Comparison of ENCODE assay signal across 16 cellular contexts in genomic region chr1:25095635-25096200, GRCh38.
A peak's percentile ranks its signal among the peaks of the same experiment; 100 is the strongest.
DNase-seq lines count a peak whose midpoint lies in the region; ATAC-seq and TF ChIP-seq lines count a peak whose summit lies in the region.
"Had no signal": no experiment of that assay in that cellular context is flagged by ENCODE, and none has a peak within 500 bp of the region (broad histone marks: within the 10 kb centered on the region; RNA-seq: fewer than 3 reads in every experiment).

No MANE protein-coding gene starts in this region.

- peaks cover 2 to 3% of the 10 kb centered on the region in 2 donors for H3K36me3 Mint-ChIP-seq in activated T-cell treated with anti-CD3 and anti-CD28 coated beads, Interleukin-2, amount 50 U/mL, for 72 hours (ENCODE audit: insufficient read depth in 2 of 2)
- peaks cover 22% of the 10 kb centered on the region for H3K36me3 Mint-ChIP-seq in activated CD8-positive, alpha-beta T cell treated with anti-CD3 and anti-CD28 coated beads, Interleukin-2, amount 10 ng/mL, durations not matched to agents 7 days and 5 days (ENCODE audit: low read depth)
- peaks cover 17% of the 10 kb centered on the region for H3K36me3 Mint-ChIP-seq in stimulated activated effector memory CD8-positive, alpha-beta T cell treated with anti-CD3 and anti-CD28 coated beads, Interleukin-12 subunit alpha, Interleukin-12 subunit beta, amount 100 ng/mL, for 72 hours
- H3K36me3 Mint-ChIP-seq in Calu3 (ENCODE audit: insufficient read depth, unreplicated experiment), result no peaks in the 10 kb centered on the region

- H3K27ac Mint-ChIP-seq in activated T-cell treated with anti-CD3 and anti-CD28 coated beads, Interleukin-2, amount 50 U/mL, for 72 hours, result no peak overlapping the region
- H3K27ac Mint-ChIP-seq in activated CD8-positive, alpha-beta T cell treated with anti-CD3 and anti-CD28 coated beads, Interleukin-2, amount 10 ng/mL, durations not matched to agents 7 days and 5 days, result peak overlapping the region; percentile 87
- H3K27ac Mint-ChIP-seq in stimulated activated effector memory CD8-positive, alpha-beta T cell treated with anti-CD3 and anti-CD28 coated beads, Interleukin-12 subunit alpha, Interleukin-12 subunit beta, amount 100 ng/mL, for 72 hours, result peak overlapping the region; percentile 68
- H3K27ac Mint-ChIP-seq in Calu3 (ENCODE audit: unreplicated experiment), result no peak overlapping the region
- H3K27ac Mint-ChIP-seq: activated B cell treated with CpG ODN at 0.5 μM for 24 hours; progenitor cell of endocrine pancreas; stimulated activated naive B cell treated with anti-CD40 and anti-IgM and Interleukin-4, amounts not matched to agents 10 μg/mL and 1 μg/mL and 100 μg/mL, for 72 hours had no signal

- H3K4me1 Mint-ChIP-seq in activated T-cell treated with anti-CD3 and anti-CD28 coated beads, Interleukin-2, amount 50 U/mL, for 72 hours (ENCODE audit: low read depth), result peaks cover 65% of the 10 kb centered on the region
- H3K4me1 Mint-ChIP-seq in activated CD8-positive, alpha-beta T cell treated with anti-CD3 and anti-CD28 coated beads, Interleukin-2, amount 10 ng/mL, durations not matched to agents 7 days and 5 days (ENCODE audit: low read depth), result peaks cover 84% of the 10 kb centered on the region
- H3K4me1 Mint-ChIP-seq in stimulated activated effector memory CD8-positive, alpha-beta T cell treated with anti-CD3 and anti-CD28 coated beads, Interleukin-12 subunit alpha, Interleukin-12 subunit beta, amount 100 ng/mL, for 72 hours, result peaks cover 69% of the 10 kb centered on the region
- H3K4me1 Mint-ChIP-seq in Calu3 (ENCODE audit: low read depth, unreplicated experiment), result peaks cover 8% of the 10 kb centered on the region

- BruUV-seq in Calu3 (replicated peaks; lab: Mats Ljungman, UMichigan), result no TSS peak

- intact Hi-C loops in Calu3 (cut with micrococcal nuclease; ENCODE audit: unreplicated experiment), result no loop called here

- TF ChIP-seq CTCF in Calu3 (IDR thresholded peaks at IDR 0.05; ENCODE audit: unreplicated experiment), result no peak

- POLR2A ChIA-PET in activated CD8-positive, alpha-beta T cell treated with anti-CD3 and anti-CD28 coated beads, Interleukin-2, amount 10 ng/mL, durations not matched to agents 7 days and 5 days (lab: Charles Lee), result interaction anchor here (0.7 to 1.7 kb wide), 5 partner anchors 132 to 186 kb away, joined by 3 to 4 read pairs (median 4); partner anchors contain the start of gene SYF2

- ATAC-seq in activated T-cell treated with anti-CD3 and anti-CD28 coated beads, Interleukin-2, amount 50 U/mL, for 72 hours (replicated peaks in 1 of 2), result peak; percentile 21 to 51
- ATAC-seq in GM19351 (IDR thresholded peaks at IDR 0.05; ENCODE audit: unreplicated experiment), result peak; percentile 58
- ATAC-seq in activated CD8-positive, alpha-beta T cell treated with anti-CD3 and anti-CD28 coated beads, Interleukin-2, amount 10 ng/mL, durations not matched to agents 7 days and 5 days, result peak; percentile 66
- ATAC-seq in stimulated activated effector memory CD8-positive, alpha-beta T cell treated with anti-CD3 and anti-CD28 coated beads, Interleukin-12 subunit alpha, Interleukin-12 subunit beta, amount 100 ng/mL, for 72 hours, result peak; percentile 15
- ATAC-seq in GM21526 (IDR thresholded peaks at IDR 0.05; ENCODE audit: low FRiP score, unreplicated experiment), result no peak
- ATAC-seq: gastroesophageal sphincter, upper lobe of right lung had no signal

- CTCF ChIA-PET in activated CD8-positive, alpha-beta T cell treated with anti-CD3 and anti-CD28 coated beads, Interleukin-2, amount 10 ng/mL, durations not matched to agents 7 days and 5 days (lab: Charles Lee), result interaction anchor here (0.6 to 8.5 kb wide), 14 partner anchors 10 to 261 kb away, joined by 3 to 109 read pairs (median 4); no protein-coding TSS in a partner anchor
- CTCF ChIA-PET in Calu3 (lab: Charles Lee), result no interaction called here

- peak overlapping the region; percentile 39 to 54 for H3K4me3 Mint-ChIP-seq in activated T-cell treated with anti-CD3 and anti-CD28 coated beads, Interleukin-2, amount 50 U/mL, for 72 hours
- peak overlapping the region; percentile 67 for H3K4me3 Mint-ChIP-seq in activated CD8-positive, alpha-beta T cell treated with anti-CD3 and anti-CD28 coated beads, Interleukin-2, amount 10 ng/mL, durations not matched to agents 7 days and 5 days
- H3K4me3 Mint-ChIP-seq in stimulated activated effector memory CD8-positive, alpha-beta T cell treated with anti-CD3 and anti-CD28 coated beads, Interleukin-12 subunit alpha, Interleukin-12 subunit beta, amount 100 ng/mL, for 72 hours, result peak overlapping the region; percentile 52
- no peak overlapping the region for H3K4me3 Mint-ChIP-seq in Calu3 (ENCODE audit: low read depth, unreplicated experiment)
- H3K4me3 Mint-ChIP-seq: activated B cell treated with CpG ODN at 0.5 μM for 24 hours; stimulated activated naive B cell treated with anti-CD40 and anti-IgM and Interleukin-4, amounts not matched to agents 10 μg/mL and 1 μg/mL and 100 μg/mL, for 72 hours had no signal

- DNase-seq in activated T-cell treated with anti-CD3 and anti-CD28 coated beads, Interleukin-2, amount 50 U/mL, for 72 hours, result peak in 1 of 2 donors; percentile 15
- no peak for DNase-seq in activated T-cell treated with anti-CD3 and anti-CD28 coated beads, Interleukin-2, amount 50 U/mL, for 1 hour
- DNase-seq in activated CD8-positive, alpha-beta T cell treated with anti-CD3 and anti-CD28 coated beads, Interleukin-2, amount 10 ng/mL, durations not matched to agents 7 days and 5 days, result peak; percentile 79
- no peak for DNase-seq in stimulated activated effector memory CD8-positive, alpha-beta T cell treated with anti-CD3 and anti-CD28 coated beads, Interleukin-12 subunit alpha, Interleukin-12 subunit beta, amount 100 ng/mL, for 72 hours (ENCODE audit: low spot score in 2 of 2)
- no peak for DNase-seq in NCI-H345 treated with DMSO at 0.1 percent for 48 hours (lab: John Stamatoyannopoulos, UW; ENCODE audit: unreplicated experiment)
- no peak for DNase-seq in Calu3
- DNase-seq: activated B cell treated with CpG ODN at 0.5 μM for 24 hours; colonic mucosa; NCI-H2029; NCI-H526 treated with DMSO at 0.1 percent for 48 hours; stimulated activated naive B cell treated with anti-CD40 and anti-IgM and Interleukin-4, amounts not matched to agents 10 μg/mL and 1 μg/mL and 100 μg/mL, for 72 hours; upper lobe of right lung had no signal

- H3K27me3 Mint-ChIP-seq in activated T-cell treated with anti-CD3 and anti-CD28 coated beads, Interleukin-2, amount 50 U/mL, for 72 hours (ENCODE audit: low read depth), result no peaks in the 10 kb centered on the region
- peaks cover 11% of the 10 kb centered on the region for H3K27me3 Mint-ChIP-seq in activated CD8-positive, alpha-beta T cell treated with anti-CD3 and anti-CD28 coated beads, Interleukin-2, amount 10 ng/mL, durations not matched to agents 7 days and 5 days (ENCODE audit: low read depth)
- peaks cover 85% of the 10 kb centered on the region for H3K27me3 Mint-ChIP-seq in Calu3 (ENCODE audit: unreplicated experiment)
- H3K27me3 Mint-ChIP-seq: activated B cell treated with CpG ODN at 0.5 μM for 24 hours; stimulated activated naive B cell treated with anti-CD40 and anti-IgM and Interleukin-4, amounts not matched to agents 10 μg/mL and 1 μg/mL and 100 μg/mL, for 72 hours had no signal

- H3K9me3 Mint-ChIP-seq in activated T-cell treated with anti-CD3 and anti-CD28 coated beads, Interleukin-2, amount 50 U/mL, for 72 hours, result peaks cover 3 to 8% of the 10 kb centered on the region in 2 donors
- H3K9me3 Mint-ChIP-seq in activated CD8-positive, alpha-beta T cell treated with anti-CD3 and anti-CD28 coated beads, Interleukin-2, amount 10 ng/mL, durations not matched to agents 7 days and 5 days (ENCODE audit: insufficient read depth), result peaks cover 3% of the 10 kb centered on the region
- H3K9me3 Mint-ChIP-seq in stimulated activated effector memory CD8-positive, alpha-beta T cell treated with anti-CD3 and anti-CD28 coated beads, Interleukin-12 subunit alpha, Interleukin-12 subunit beta, amount 100 ng/mL, for 72 hours, result no peaks in the 10 kb centered on the region
- H3K9me3 Mint-ChIP-seq in Calu3 (ENCODE audit: low read depth, unreplicated experiment), result peaks cover 3% of the 10 kb centered on the region
- H3K9me3 Mint-ChIP-seq: activated B cell treated with CpG ODN at 0.5 μM for 24 hours had no signal

Comparison
In these comparisons a context has a peak if more than half of its experiments do, and no peak if none do; other contexts are left out.
1. H3K27ac Mint-ChIP-seq: peak in activated CD8-positive, alpha-beta T cell treated with anti-CD3 and anti-CD28 coated beads, Interleukin-2, amount 10 ng/mL, durations not matched to agents 7 days and 5 days (single experiment) and stimulated activated effector memory CD8-positive, alpha-beta T cell treated with anti-CD3 and anti-CD28 coated beads, Interleukin-12 subunit alpha, Interleukin-12 subunit beta, amount 100 ng/mL, for 72 hours (single experiment); none in activated T-cell treated with anti-CD3 and anti-CD28 coated beads, Interleukin-2, amount 50 U/mL, for 72 hours (single experiment) and Calu3 (single experiment).